1 cellular context compared by ENCODE assay signal in genomic region chr15:57302640-57303257, GRCh38.
TF ChIP-seq lines count a peak whose summit lies in the region.

No MANE protein-coding gene starts in this region.

TF ChIP-seq in HepG2, 621 proteins besides CTCF, POLR2A, EP300 and RAD21 (continued from another document):
- TF ChIP-seq ZNF235 (CRISPR knock-in tag; IDR thresholded peaks at IDR 0.05; ENCODE audit: borderline replicate concordance) (no peak), SOX5 (CRISPR knock-in tag; IDR thresholded peaks at IDR 0.05; ENCODE audit: borderline replicate concordance) (peak; percentile 73), ZFP41 (CRISPR knock-in tag; IDR thresholded peaks at IDR 0.05; ENCODE audit: borderline replicate concordance) (no peak), SOX13 (IDR thresholded peaks at IDR 0.05) (no peak), SOX13 (CRISPR knock-in tag; conservative IDR thresholded peaks at IDR 0.05 in 1 of 2, IDR thresholded peaks at IDR 0.05 in 1 of 2) (peak in 1 of 2 experiments; percentile 73; a peak in 1 of 4 replicates), FOXO1 (CRISPR knock-in tag; IDR thresholded peaks at IDR 0.05) (0 out of 2 replicates have a peak, but pooled peaks have one; percentile 25), SOX6 (IDR thresholded peaks at IDR 0.05) (no peak), SOX6 (CRISPR knock-in tag; IDR thresholded peaks at IDR 0.05) (peak; percentile 46), ZNF367 (CRISPR knock-in tag; IDR thresholded peaks at IDR 0.05; ENCODE audit: borderline replicate concordance) (no peak), CEBPB (IDR thresholded peaks at IDR 0.05; ENCODE audit: borderline replicate concordance, low read depth, low read length) (peak; percentile 83), NR2F1 (CRISPR knock-in tag; IDR thresholded peaks at IDR 0.05) (no peak), THAP9 (CRISPR knock-in tag; IDR thresholded peaks at IDR 0.05; ENCODE audit: borderline replicate concordance) (no peak), NR2C2 (CRISPR knock-in tag; IDR thresholded peaks at IDR 0.05; ENCODE audit: borderline replicate concordance) (no peak), ASH2L (IDR thresholded peaks at IDR 0.05; ENCODE audit: insufficient read length, low read depth, low read length) (no peak), CENPX (CRISPR knock-in tag; IDR thresholded peaks at IDR 0.05) (no peak), FOXA3 (CRISPR knock-in tag; IDR thresholded peaks at IDR 0.05) (peak; percentile 85), ZNF747 (CRISPR knock-in tag; IDR thresholded peaks at IDR 0.05; ENCODE audit: borderline replicate concordance) (no peak), ZNF724P (CRISPR knock-in tag; IDR thresholded peaks at IDR 0.05; ENCODE audit: borderline replicate concordance) (no peak), ZFY (CRISPR knock-in tag; IDR thresholded peaks at IDR 0.05) (no peak), TOE1 (CRISPR knock-in tag; IDR thresholded peaks at IDR 0.05) (no peak), TBX2 (CRISPR knock-in tag; IDR thresholded peaks at IDR 0.05; ENCODE audit: borderline replicate concordance) (no peak), XRCC5 (optimal IDR thresholded peaks at IDR 0.05; ENCODE audit: low read length) (no peak), SAP130 (CRISPR knock-in tag; IDR thresholded peaks at IDR 0.05; ENCODE audit: low read depth) (peak; percentile 31), ISX (CRISPR knock-in tag; conservative IDR thresholded peaks at IDR 0.05) (no peak), GLI4 (CRISPR knock-in tag; IDR thresholded peaks at IDR 0.05; ENCODE audit: borderline replicate concordance) (no peak), CEBPG (CRISPR knock-in tag; IDR thresholded peaks at IDR 0.05) (peak; percentile 76), ZBTB20 (CRISPR knock-in tag; IDR thresholded peaks at IDR 0.05; ENCODE audit: borderline replicate concordance, low read depth) (no peak), MATR3 (CRISPR knock-in tag; IDR thresholded peaks at IDR 0.05) (no peak), ZBTB2 (CRISPR knock-in tag; IDR thresholded peaks at IDR 0.05; ENCODE audit: low read depth) (no peak), KLF9 (CRISPR knock-in tag; IDR thresholded peaks at IDR 0.05; ENCODE audit: low read depth) (no peak), ERF (CRISPR knock-in tag; IDR thresholded peaks at IDR 0.05) (no peak), HMGXB4 (CRISPR knock-in tag; IDR thresholded peaks at IDR 0.05; ENCODE audit: borderline replicate concordance in 1 of 2, low read depth in 1 of 2) (no peak), MEF2D (CRISPR knock-in tag; IDR thresholded peaks at IDR 0.05) (no peak), CBX5 (CRISPR knock-in tag; IDR thresholded peaks at IDR 0.05; ENCODE audit: borderline replicate concordance) (no peak), ZNF839 (CRISPR knock-in tag; IDR thresholded peaks at IDR 0.05; ENCODE audit: borderline replicate concordance) (no peak), ZBED4 (CRISPR knock-in tag; IDR thresholded peaks at IDR 0.05; ENCODE audit: borderline replicate concordance) (no peak), GPN1 (CRISPR knock-in tag; IDR thresholded peaks at IDR 0.05; ENCODE audit: borderline replicate concordance) (no peak), GATAD2A (CRISPR knock-in tag; IDR thresholded peaks at IDR 0.05) (peak; percentile 35; the same call in 1 of the 2 replicates), STAG1 (CRISPR knock-in tag; IDR thresholded peaks at IDR 0.05) (0 out of 2 replicates have a peak, but pooled peaks have one; percentile 12), ZNF121 (CRISPR knock-in tag; IDR thresholded peaks at IDR 0.05) (no peak), MTERF4 (CRISPR knock-in tag; IDR thresholded peaks at IDR 0.05) (no peak), ZKSCAN1 (IDR thresholded peaks at IDR 0.05; ENCODE audit: low read length) (no peak)
- TF ChIP-seq, protein P1, sequence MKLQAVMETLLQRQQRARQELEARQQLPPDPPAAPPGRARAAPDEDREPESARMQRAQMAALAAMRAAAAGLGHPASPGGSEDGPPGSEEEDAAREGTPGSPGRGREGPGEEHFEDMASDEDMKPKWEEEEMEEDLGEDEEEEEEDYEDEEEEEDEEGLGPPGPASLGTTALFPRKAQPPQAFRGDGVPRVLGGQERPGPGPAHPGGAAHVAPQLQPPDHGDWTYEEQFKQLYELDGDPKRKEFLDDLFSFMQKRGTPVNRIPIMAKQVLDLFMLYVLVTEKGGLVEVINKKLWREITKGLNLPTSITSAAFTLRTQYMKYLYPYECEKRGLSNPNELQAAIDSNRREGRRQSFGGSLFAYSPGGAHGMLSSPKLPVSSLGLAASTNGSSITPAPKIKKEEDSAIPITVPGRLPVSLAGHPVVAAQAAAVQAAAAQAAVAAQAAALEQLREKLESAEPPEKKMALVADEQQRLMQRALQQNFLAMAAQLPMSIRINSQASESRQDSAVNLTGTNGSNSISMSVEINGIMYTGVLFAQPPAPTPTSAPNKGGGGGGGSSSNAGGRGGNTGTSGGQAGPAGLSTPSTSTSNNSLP (IDR thresholded peaks at IDR 0.05; ENCODE audit: low read depth, low read length), result no peak
- TF ChIP-seq, protein P2, sequence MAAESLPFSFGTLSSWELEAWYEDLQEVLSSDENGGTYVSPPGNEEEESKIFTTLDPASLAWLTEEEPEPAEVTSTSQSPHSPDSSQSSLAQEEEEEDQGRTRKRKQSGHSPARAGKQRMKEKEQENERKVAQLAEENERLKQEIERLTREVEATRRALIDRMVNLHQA (CRISPR knock-in tag; IDR thresholded peaks at IDR 0.05), result no peak
- TF ChIP-seq, protein P3, sequence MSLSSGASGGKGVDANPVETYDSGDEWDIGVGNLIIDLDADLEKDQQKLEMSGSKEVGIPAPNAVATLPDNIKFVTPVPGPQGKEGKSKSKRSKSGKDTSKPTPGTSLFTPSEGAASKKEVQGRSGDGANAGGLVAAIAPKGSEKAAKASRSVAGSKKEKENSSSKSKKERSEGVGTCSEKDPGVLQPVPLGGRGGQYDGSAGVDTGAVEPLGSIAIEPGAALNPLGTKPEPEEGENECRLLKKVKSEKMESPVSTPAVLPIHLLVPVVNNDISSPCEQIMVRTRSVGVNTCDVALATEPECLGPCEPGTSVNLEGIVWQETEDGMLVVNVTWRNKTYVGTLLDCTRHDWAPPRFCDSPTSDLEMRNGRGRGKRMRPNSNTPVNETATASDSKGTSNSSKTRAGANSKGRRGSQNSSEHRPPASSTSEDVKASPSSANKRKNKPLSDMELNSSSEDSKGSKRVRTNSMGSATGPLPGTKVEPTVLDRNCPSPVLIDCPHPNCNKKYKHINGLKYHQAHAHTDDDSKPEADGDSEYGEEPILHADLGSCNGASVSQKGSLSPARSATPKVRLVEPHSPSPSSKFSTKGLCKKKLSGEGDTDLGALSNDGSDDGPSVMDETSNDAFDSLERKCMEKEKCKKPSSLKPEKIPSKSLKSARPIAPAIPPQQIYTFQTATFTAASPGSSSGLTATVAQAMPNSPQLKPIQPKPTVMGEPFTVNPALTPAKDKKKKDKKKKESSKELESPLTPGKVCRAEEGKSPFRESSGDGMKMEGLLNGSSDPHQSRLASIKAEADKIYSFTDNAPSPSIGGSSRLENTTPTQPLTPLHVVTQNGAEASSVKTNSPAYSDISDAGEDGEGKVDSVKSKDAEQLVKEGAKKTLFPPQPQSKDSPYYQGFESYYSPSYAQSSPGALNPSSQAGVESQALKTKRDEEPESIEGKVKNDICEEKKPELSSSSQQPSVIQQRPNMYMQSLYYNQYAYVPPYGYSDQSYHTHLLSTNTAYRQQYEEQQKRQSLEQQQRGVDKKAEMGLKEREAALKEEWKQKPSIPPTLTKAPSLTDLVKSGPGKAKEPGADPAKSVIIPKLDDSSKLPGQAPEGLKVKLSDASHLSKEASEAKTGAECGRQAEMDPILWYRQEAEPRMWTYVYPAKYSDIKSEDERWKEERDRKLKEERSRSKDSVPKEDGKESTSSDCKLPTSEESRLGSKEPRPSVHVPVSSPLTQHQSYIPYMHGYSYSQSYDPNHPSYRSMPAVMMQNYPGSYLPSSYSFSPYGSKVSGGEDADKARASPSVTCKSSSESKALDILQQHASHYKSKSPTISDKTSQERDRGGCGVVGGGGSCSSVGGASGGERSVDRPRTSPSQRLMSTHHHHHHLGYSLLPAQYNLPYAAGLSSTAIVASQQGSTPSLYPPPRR (CRISPR knock-in tag; IDR thresholded peaks at IDR 0.05; ENCODE audit: borderline replicate concordance), result no peak
TF ChIP-seq in HepG2: peak in this region for 14.
